Comparison of ENCODE assay signal across 8 cellular contexts in genomic region chr2:64645014-64645418, GRCh38. TPM values are rescaled to one million over a fixed set of nuclear protein-coding genes. Genes with fewer than 3 reads are reported as not detected.
DNase-seq lines count a peak whose midpoint lies in the region; ATAC-seq and TF ChIP-seq lines count a peak whose summit lies in the region.

No MANE protein-coding gene starts in this region.

- peak overlapping the region; percentile 97 for H3K27ac Mint-ChIP-seq in Calu3 (ENCODE audit: unreplicated experiment)

- peak; percentile 69 for DNase-seq in Calu3
- DNase-seq in NCI-H82 (lab: John Stamatoyannopoulos, UW), result peak; percentile 89
- DNase-seq in hepatic stellate cell (ENCODE audit: low spot score), result peak; percentile 58
- DNase-seq in retinal pigment epithelial cell (ENCODE audit: low read depth), result peak; percentile 70

- H3K4me3 Mint-ChIP-seq in Calu3 (ENCODE audit: low read depth, unreplicated experiment), result peak overlapping the region; percentile 85

- intact Hi-C loops in Calu3 (cut with micrococcal nuclease; ENCODE audit: unreplicated experiment), result loop anchor here (5.0 to 10.0 kb wide), 4 partner anchors 58 to 190 kb away; no protein-coding TSS in a partner anchor

- no peak for TF ChIP-seq CTCF in Calu3 (IDR thresholded peaks at IDR 0.05; ENCODE audit: unreplicated experiment)
- TF ChIP-seq CTCF in retinal pigment epithelial cell (conservative IDR thresholded peaks at IDR 0.05; ENCODE audit: low read depth, low read length), result peak; percentile 25

- BruUV-seq in Calu3 (replicated peaks; lab: Mats Ljungman, UMichigan), result no TSS peak

- CTCF ChIA-PET in Calu3 (lab: Charles Lee), result interaction anchor here (0.8 to 2.9 kb wide), 9 partner anchors 9 to 268 kb away, joined by 3 to 19 read pairs (median 5); partner anchors contain the start of gene SERTAD2

- peak overlapping the region; percentile 86 for H3K27ac ChIP-seq in adipose tissue (ENCODE audit: low read depth, low read length)

- H3K9me3 Mint-ChIP-seq in Calu3 (ENCODE audit: low read depth, unreplicated experiment), result no peaks in the 10 kb centered on the region

- no peaks in the 10 kb centered on the region for H3K27me3 Mint-ChIP-seq in Calu3 (ENCODE audit: unreplicated experiment)

- ATAC-seq in HG03520 (IDR thresholded peaks at IDR 0.05; ENCODE audit: unreplicated experiment) (peak; percentile 24), GM18502 (IDR thresholded peaks at IDR 0.05; ENCODE audit: poor library complexity, unreplicated experiment) (no peak), GM21786 (IDR thresholded peaks at IDR 0.05; ENCODE audit: unreplicated experiment) (no peak)

- H3K4me3 ChIP-seq in retinal pigment epithelial cell (ENCODE audit: low read length), result peak overlapping the region; percentile 54

- WGBS in adipose tissue, 3 donors, result 0 to 1% (median 0%) methylated on average over 17 of the region's 17 CpGs

- H3K4me1 Mint-ChIP-seq in Calu3 (ENCODE audit: low read depth, unreplicated experiment), result peaks cover 73% of the 10 kb centered on the region

- peaks cover 35% of the 10 kb centered on the region for H3K36me3 Mint-ChIP-seq in Calu3 (ENCODE audit: insufficient read depth, unreplicated experiment)

RNA-seq across cellular contexts. Expression of gene SERTAD2, which starts 8.7 kb away (rescaled TPM):
- 19.2 and 19.4 TPM in 2 replicates for total RNA-seq in Calu3 (2022)
- polyA plus RNA-seq in adipose tissue, result 10 to 100 TPM in 1 of 3 donors, 1 to 10 TPM in 2; 3.9 to 17.3 (median 8.9) TPM
